1 cellular context compared by ENCODE assay signal in the genomic region with DNA sequence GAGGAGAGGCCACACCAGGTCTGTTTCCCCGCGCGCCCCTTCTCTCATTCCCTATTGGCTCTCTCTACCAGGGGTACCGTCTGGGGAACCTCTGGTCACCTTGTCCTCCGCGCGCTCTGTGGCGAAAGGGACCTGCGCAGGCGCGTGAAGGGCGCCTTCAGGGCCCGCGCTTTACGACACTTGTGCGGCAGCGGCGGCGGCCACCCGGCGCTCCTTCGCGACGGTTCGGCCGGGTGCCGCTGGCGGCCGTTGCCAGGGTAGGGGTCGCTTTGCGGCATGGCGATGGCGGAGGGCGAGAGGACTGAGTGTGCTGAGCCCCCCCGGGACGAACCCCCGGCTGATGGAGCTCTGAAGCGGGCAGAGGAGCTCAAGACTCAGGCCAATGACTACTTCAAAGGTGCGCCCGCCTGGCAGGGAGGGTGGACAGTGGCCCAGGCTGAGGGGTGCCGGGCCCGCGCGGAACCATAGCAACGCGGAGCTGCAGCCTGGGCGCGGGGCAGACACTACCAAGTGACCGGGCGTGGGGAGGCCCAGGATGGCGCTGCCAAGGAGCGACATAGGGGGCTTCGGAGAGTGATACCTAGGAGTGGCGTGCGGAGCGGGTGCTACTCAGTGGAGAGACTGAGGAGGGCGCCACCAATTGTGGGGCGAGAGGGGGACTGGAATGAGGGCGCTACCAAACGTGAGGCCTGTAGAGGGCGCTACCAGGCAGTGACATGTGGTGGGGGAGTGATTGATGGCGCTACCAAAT.
A peak's percentile ranks its signal among the peaks of the same experiment; 100 is the strongest.
TF ChIP-seq lines count a peak whose summit lies in the region.

A gene with protein sequence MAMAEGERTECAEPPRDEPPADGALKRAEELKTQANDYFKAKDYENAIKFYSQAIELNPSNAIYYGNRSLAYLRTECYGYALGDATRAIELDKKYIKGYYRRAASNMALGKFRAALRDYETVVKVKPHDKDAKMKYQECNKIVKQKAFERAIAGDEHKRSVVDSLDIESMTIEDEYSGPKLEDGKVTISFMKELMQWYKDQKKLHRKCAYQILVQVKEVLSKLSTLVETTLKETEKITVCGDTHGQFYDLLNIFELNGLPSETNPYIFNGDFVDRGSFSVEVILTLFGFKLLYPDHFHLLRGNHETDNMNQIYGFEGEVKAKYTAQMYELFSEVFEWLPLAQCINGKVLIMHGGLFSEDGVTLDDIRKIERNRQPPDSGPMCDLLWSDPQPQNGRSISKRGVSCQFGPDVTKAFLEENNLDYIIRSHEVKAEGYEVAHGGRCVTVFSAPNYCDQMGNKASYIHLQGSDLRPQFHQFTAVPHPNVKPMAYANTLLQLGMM (plus strand): TSS at position 267 of the 751 bp plus-strand sequence. CDS start 10 bp downstream, at position 277.

TF ChIP-seq in K562, 482 proteins besides CTCF, POLR2A, EP300 and RAD21 (continued from another document and continues in another):
- TF ChIP-seq MXI1 (IDR thresholded peaks at IDR 0.05; ENCODE audit: low read depth, low read length) (peak; percentile 39; the same call in 1 of the 2 replicates), CAMTA2 (CRISPR knock-in tag; conservative IDR thresholded peaks at IDR 0.05) (no peak), GATAD2A (IDR thresholded peaks at IDR 0.05) (peak; percentile 91), CREM (IDR thresholded peaks at IDR 0.05; ENCODE audit: low read depth) (peak; percentile 74), ATF1 (CRISPR knock-in tag; IDR thresholded peaks at IDR 0.05) (no peak), ATF1 (tag; IDR thresholded peaks at IDR 0.05) (peak; percentile 51), TARDBP (IDR thresholded peaks at IDR 0.05) (0 out of 2 replicates have a peak, but pooled peaks have one; percentile 38), CREB1 (IDR thresholded peaks at IDR 0.05) (peak; percentile 54; the same call in 1 of the 2 replicates), CREB1 (CRISPR knock-in tag; IDR thresholded peaks at IDR 0.05) (peak; percentile 67), SNRNP70 (optimal IDR thresholded peaks at IDR 0.05; ENCODE audit: low read depth, low read length) (no peak), PRPF4 (IDR thresholded peaks at IDR 0.05; ENCODE audit: insufficient read depth, low read depth, low read length, poor library complexity, severe bottlenecking) (no peak), ZNF23 (CRISPR knock-in tag; IDR thresholded peaks at IDR 0.05) (no peak), STAT5A (IDR thresholded peaks at IDR 0.05; ENCODE audit: borderline replicate concordance, low read length) (no peak), CC2D1A (IDR thresholded peaks at IDR 0.05) (no peak), ZNF24 (IDR thresholded peaks at IDR 0.05) (peak; percentile 37; the same call in 1 of the 2 replicates), KAT7 (CRISPR knock-in tag; IDR thresholded peaks at IDR 0.05; ENCODE audit: borderline replicate concordance) (peak; percentile 79; the same call in 1 of the 2 replicates), HNRNPK (IDR thresholded peaks at IDR 0.05; ENCODE audit: low read depth, low read length, poor library complexity, severe bottlenecking) (no peak), JUND (IDR thresholded peaks at IDR 0.05; ENCODE audit: borderline replicate concordance, low read depth, low read length) (peak; percentile 70; the same call in 1 of the 2 replicates), JUND (tag; IDR thresholded peaks at IDR 0.05; ENCODE audit: borderline replicate concordance, low read depth, low read length) (peak; percentile 24; the same call in 1 of the 3 replicates), CHD4 (IDR thresholded peaks at IDR 0.05; ENCODE audit: insufficient read depth, insufficient replicate concordance, low read depth, low read length, poor library complexity, severe bottlenecking) (no peak), HMGN3 (IDR thresholded peaks at IDR 0.05; ENCODE audit: borderline replicate concordance, extremely low read depth, insufficient read length, low read depth, low read length) (peak; percentile 69), SMARCE1 (IDR thresholded peaks at IDR 0.05) (peak; percentile 72), POLR2AphosphoS2 (IDR thresholded peaks at IDR 0.05; ENCODE audit: low read length) (peak; percentile 61; the same call in 1 of the 2 replicates), NFIC (IDR thresholded peaks at IDR 0.05) (peak; percentile 42; the same call in 1 of the 2 replicates), TRIM24 (IDR thresholded peaks at IDR 0.05) (0 out of 4 replicates have a peak, but pooled peaks of 1 of the 2 experiments have one; percentile 11), FOXK2 (conservative IDR thresholded peaks at IDR 0.05 in 1 of 2, IDR thresholded peaks at IDR 0.05 in 1 of 2; ENCODE audit: low read depth in 2 of 2) (peak in 1 of 2 experiments; percentile 72; a peak in 1 of 4 replicates), EP400 (IDR thresholded peaks at IDR 0.05) (peak; percentile 84), GTF2E2 (tag; IDR thresholded peaks at IDR 0.05) (peak; percentile 72), CBX3 (IDR thresholded peaks at IDR 0.05; ENCODE audit: borderline replicate concordance in 1 of 2, low read length in 2 of 2) (no peak), MCM2 (IDR thresholded peaks at IDR 0.05; ENCODE audit: low read depth) (no peak)
- TF ChIP-seq, protein P1, sequence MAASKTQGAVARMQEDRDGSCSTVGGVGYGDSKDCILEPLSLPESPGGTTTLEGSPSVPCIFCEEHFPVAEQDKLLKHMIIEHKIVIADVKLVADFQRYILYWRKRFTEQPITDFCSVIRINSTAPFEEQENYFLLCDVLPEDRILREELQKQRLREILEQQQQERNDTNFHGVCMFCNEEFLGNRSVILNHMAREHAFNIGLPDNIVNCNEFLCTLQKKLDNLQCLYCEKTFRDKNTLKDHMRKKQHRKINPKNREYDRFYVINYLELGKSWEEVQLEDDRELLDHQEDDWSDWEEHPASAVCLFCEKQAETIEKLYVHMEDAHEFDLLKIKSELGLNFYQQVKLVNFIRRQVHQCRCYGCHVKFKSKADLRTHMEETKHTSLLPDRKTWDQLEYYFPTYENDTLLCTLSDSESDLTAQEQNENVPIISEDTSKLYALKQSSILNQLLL (CRISPR knock-in tag; IDR thresholded peaks at IDR 0.05; ENCODE audit: borderline replicate concordance), result no peak
- TF ChIP-seq, protein P2, sequence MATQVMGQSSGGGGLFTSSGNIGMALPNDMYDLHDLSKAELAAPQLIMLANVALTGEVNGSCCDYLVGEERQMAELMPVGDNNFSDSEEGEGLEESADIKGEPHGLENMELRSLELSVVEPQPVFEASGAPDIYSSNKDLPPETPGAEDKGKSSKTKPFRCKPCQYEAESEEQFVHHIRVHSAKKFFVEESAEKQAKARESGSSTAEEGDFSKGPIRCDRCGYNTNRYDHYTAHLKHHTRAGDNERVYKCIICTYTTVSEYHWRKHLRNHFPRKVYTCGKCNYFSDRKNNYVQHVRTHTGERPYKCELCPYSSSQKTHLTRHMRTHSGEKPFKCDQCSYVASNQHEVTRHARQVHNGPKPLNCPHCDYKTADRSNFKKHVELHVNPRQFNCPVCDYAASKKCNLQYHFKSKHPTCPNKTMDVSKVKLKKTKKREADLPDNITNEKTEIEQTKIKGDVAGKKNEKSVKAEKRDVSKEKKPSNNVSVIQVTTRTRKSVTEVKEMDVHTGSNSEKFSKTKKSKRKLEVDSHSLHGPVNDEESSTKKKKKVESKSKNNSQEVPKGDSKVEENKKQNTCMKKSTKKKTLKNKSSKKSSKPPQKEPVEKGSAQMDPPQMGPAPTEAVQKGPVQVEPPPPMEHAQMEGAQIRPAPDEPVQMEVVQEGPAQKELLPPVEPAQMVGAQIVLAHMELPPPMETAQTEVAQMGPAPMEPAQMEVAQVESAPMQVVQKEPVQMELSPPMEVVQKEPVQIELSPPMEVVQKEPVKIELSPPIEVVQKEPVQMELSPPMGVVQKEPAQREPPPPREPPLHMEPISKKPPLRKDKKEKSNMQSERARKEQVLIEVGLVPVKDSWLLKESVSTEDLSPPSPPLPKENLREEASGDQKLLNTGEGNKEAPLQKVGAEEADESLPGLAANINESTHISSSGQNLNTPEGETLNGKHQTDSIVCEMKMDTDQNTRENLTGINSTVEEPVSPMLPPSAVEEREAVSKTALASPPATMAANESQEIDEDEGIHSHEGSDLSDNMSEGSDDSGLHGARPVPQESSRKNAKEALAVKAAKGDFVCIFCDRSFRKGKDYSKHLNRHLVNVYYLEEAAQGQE (CRISPR knock-in tag; IDR thresholded peaks at IDR 0.05; ENCODE audit: low read depth), result peak; percentile 66; the same call in 1 of the 2 replicates
- TF ChIP-seq, protein P3, sequence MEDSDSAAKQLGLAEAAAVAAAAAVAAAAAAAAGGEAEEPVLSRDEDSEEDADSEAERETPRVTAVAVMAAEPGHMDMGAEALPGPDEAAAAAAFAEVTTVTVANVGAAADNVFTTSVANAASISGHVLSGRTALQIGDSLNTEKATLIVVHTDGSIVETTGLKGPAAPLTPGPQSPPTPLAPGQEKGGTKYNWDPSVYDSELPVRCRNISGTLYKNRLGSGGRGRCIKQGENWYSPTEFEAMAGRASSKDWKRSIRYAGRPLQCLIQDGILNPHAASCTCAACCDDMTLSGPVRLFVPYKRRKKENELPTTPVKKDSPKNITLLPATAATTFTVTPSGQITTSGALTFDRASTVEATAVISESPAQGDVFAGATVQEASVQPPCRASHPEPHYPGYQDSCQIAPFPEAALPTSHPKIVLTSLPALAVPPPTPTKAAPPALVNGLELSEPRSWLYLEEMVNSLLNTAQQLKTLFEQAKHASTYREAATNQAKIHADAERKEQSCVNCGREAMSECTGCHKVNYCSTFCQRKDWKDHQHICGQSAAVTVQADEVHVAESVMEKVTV (CRISPR knock-in tag; IDR thresholded peaks at IDR 0.05), result peak; percentile 38; the same call in 1 of the 2 replicates
- TF ChIP-seq, protein P4, sequence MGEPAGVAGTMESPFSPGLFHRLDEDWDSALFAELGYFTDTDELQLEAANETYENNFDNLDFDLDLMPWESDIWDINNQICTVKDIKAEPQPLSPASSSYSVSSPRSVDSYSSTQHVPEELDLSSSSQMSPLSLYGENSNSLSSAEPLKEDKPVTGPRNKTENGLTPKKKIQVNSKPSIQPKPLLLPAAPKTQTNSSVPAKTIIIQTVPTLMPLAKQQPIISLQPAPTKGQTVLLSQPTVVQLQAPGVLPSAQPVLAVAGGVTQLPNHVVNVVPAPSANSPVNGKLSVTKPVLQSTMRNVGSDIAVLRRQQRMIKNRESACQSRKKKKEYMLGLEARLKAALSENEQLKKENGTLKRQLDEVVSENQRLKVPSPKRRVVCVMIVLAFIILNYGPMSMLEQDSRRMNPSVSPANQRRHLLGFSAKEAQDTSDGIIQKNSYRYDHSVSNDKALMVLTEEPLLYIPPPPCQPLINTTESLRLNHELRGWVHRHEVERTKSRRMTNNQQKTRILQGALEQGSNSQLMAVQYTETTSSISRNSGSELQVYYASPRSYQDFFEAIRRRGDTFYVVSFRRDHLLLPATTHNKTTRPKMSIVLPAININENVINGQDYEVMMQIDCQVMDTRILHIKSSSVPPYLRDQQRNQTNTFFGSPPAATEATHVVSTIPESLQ (CRISPR knock-in tag; IDR thresholded peaks at IDR 0.05), result no peak; the same call in 1 of the 2 replicates
- TF ChIP-seq, protein P5, sequence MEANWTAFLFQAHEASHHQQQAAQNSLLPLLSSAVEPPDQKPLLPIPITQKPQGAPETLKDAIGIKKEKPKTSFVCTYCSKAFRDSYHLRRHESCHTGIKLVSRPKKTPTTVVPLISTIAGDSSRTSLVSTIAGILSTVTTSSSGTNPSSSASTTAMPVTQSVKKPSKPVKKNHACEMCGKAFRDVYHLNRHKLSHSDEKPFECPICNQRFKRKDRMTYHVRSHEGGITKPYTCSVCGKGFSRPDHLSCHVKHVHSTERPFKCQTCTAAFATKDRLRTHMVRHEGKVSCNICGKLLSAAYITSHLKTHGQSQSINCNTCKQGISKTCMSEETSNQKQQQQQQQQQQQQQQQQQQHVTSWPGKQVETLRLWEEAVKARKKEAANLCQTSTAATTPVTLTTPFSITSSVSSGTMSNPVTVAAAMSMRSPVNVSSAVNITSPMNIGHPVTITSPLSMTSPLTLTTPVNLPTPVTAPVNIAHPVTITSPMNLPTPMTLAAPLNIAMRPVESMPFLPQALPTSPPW (CRISPR knock-in tag; IDR thresholded peaks at IDR 0.05), result peak; percentile 80
- TF ChIP-seq, protein P6, sequence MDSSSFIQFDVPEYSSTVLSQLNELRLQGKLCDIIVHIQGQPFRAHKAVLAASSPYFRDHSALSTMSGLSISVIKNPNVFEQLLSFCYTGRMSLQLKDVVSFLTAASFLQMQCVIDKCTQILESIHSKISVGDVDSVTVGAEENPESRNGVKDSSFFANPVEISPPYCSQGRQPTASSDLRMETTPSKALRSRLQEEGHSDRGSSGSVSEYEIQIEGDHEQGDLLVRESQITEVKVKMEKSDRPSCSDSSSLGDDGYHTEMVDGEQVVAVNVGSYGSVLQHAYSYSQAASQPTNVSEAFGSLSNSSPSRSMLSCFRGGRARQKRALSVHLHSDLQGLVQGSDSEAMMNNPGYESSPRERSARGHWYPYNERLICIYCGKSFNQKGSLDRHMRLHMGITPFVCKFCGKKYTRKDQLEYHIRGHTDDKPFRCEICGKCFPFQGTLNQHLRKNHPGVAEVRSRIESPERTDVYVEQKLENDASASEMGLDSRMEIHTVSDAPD (CRISPR knock-in tag; IDR thresholded peaks at IDR 0.05), result no peak
- TF ChIP-seq, protein P7, sequence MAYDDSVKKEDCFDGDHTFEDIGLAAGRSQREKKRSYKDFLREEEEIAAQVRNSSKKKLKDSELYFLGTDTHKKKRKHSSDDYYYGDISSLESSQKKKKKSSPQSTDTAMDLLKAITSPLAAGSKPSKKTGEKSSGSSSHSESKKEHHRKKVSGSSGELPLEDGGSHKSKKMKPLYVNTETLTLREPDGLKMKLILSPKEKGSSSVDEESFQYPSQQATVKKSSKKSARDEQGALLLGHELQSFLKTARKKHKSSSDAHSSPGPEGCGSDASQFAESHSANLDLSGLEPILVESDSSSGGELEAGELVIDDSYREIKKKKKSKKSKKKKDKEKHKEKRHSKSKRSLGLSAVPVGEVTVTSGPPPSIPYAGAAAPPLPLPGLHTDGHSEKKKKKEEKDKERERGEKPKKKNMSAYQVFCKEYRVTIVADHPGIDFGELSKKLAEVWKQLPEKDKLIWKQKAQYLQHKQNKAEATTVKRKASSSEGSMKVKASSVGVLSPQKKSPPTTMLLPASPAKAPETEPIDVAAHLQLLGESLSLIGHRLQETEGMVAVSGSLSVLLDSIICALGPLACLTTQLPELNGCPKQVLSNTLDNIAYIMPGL (CRISPR knock-in tag; IDR thresholded peaks at IDR 0.05), result peak; percentile 89; the same call in 1 of the 2 replicates
- TF ChIP-seq, protein P8, sequence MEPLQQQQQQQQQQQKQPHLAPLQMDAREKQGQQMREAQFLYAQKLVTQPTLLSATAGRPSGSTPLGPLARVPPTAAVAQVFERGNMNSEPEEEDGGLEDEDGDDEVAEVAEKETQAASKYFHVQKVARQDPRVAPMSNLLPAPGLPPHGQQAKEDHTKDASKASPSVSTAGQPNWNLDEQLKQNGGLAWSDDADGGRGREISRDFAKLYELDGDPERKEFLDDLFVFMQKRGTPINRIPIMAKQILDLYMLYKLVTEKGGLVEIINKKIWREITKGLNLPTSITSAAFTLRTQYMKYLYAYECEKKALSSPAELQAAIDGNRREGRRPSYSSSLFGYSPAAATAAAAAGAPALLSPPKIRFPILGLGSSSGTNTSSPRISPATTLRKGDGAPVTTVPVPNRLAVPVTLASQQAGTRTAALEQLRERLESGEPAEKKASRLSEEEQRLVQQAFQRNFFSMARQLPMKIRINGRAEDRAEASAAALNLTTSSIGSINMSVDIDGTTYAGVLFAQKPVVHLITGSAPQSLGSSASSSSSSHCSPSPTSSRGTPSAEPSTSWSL (CRISPR knock-in tag; IDR thresholded peaks at IDR 0.05; ENCODE audit: borderline replicate concordance), result 0 out of 2 replicates have a peak, but pooled peaks have one; percentile 10
- TF ChIP-seq, protein P9, sequence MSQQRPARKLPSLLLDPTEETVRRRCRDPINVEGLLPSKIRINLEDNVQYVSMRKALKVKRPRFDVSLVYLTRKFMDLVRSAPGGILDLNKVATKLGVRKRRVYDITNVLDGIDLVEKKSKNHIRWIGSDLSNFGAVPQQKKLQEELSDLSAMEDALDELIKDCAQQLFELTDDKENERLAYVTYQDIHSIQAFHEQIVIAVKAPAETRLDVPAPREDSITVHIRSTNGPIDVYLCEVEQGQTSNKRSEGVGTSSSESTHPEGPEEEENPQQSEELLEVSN (IDR thresholded peaks at IDR 0.05; ENCODE audit: borderline replicate concordance in 1 of 2, extremely low read depth in 1 of 2, insufficient read depth in 1 of 2, insufficient read length in 1 of 2, low read depth in 1 of 2, low read length in 1 of 2, poor library complexity in 1 of 2, severe bottlenecking in 1 of 2), result peak in 1 of 2 experiments; percentile 59
